ENCODE assay signal across 16 cellular contexts in genomic region chr6:146962332-146962731, GRCh38.
DNase-seq lines count a peak whose midpoint lies in the region; ATAC-seq and TF ChIP-seq lines count a peak whose summit lies in the region.
"Had no signal": no experiment of that assay in that cellular context is flagged by ENCODE, and none has a peak within 500 bp of the region (broad histone marks: within the 10 kb centered on the region; RNA-seq: fewer than 3 reads in every experiment).

No MANE protein-coding gene starts in this region.

- H3K9me3 ChIP-seq in heart left ventricle (peaks cover 0 to 24% (median 7%) of the 10 kb centered on the region in 12 donors), SJCRH30 (replicated peaks) (peaks cover 16% of the 10 kb centered on the region; the same call in 1 of the 2 replicates)

- in situ Hi-C loops in SK-MEL-5 (cut with HindIII; ENCODE audit: low pct_unique_long_range_greater_than_20kb, low sequenced_read_pairs): no loop called here

- ATAC-seq in heart left ventricle: no peak

- peaks cover 0 to 4% (median 0%) of the 10 kb centered on the region in 12 donors for H3K4me1 ChIP-seq in heart left ventricle
- peaks cover 4% of the 10 kb centered on the region for H3K4me1 ChIP-seq in SJCRH30

- TF ChIP-seq POLR2A in lower leg skin (IDR thresholded peaks at IDR 0.05): no peak
- TF ChIP-seq POLR2A in heart left ventricle (IDR thresholded peaks at IDR 0.05): no peak

- intact Hi-C loops in lower leg skin (cut with DNase I; ENCODE audit: low total_unique reads) (no loop called here), heart left ventricle (cut with DNase I) (no loop called here)

- no peak overlapping the region for H3K27ac ChIP-seq in heart left ventricle
- no peak overlapping the region for H3K27ac ChIP-seq in SJCRH30

- TF ChIP-seq CTCF in epithelial cell of esophagus (IDR thresholded peaks at IDR 0.05; ENCODE audit: insufficient read depth, low read depth, low read length, missing control alignments): no peak
- no peak for TF ChIP-seq CTCF in lower leg skin (IDR thresholded peaks at IDR 0.05)
- TF ChIP-seq CTCF in heart left ventricle (IDR thresholded peaks at IDR 0.05): no peak

- H3K27me3 ChIP-seq in heart left ventricle: no peaks in the 10 kb centered on the region
- no peaks in the 10 kb centered on the region for H3K27me3 ChIP-seq in SJCRH30

- H3K4me3 ChIP-seq in epithelial cell of esophagus (ENCODE audit: low read length) (no peak overlapping the region), lower leg skin (ENCODE audit: low read depth, poor library complexity, severe bottlenecking) (no peak overlapping the region), heart left ventricle (no peak overlapping the region), SJCRH30 (no peak overlapping the region)

- DNase-seq in A172 (ENCODE audit: low spot score) (peak; percentile 47), SK-MEL-5 (ENCODE audit: low read depth, low spot score) (peak; percentile 13), epithelial cell of esophagus (ENCODE audit: low read depth) (peak; percentile 59), lower leg skin (ENCODE audit: low spot score in 2 of 2) (peak; percentile 29 to 86), heart left ventricle (no peak), SJCRH30 (no peak), GM03348 (ENCODE audit: low spot score) (no peak)
- DNase-seq in activated CD4-positive, alpha-beta T cell treated with anti-CD3 and anti-CD28 coated beads, Interleukin-2, amount 50 U/mL, for 1 hour: no peak
- DNase-seq: 8988T, C1 segment of cervical spinal cord, GF-D8, HFFc6, KG1, NCI-H2081 treated with DMSO at 0.1 percent for 48 hours, NCI-H524, SHP77 had no signal

- WGBS in lower leg skin, 2 donors: 35 to 45% methylated on average over 2 of the region's 2 CpGs
- 71 to 92% (median 86%) methylated on average over 2 of the region's 2 CpGs for WGBS in heart left ventricle, 4 donors

- no peaks in the 10 kb centered on the region for H3K36me3 ChIP-seq in heart left ventricle
- H3K36me3 ChIP-seq in SJCRH30: peaks cover 2% of the 10 kb centered on the region; the same call in 1 of the 2 replicates

Comparison
In these comparisons a context has a peak if more than half of its experiments do, and no peak if none do; other contexts are left out.
1. DNase-seq: peak in A172 (single experiment), SK-MEL-5 (single experiment), epithelial cell of esophagus (single experiment) and lower leg skin (2 of 2); none in heart left ventricle (0 of 5), activated CD4-positive, alpha-beta T cell treated with anti-CD3 and anti-CD28 coated beads, Interleukin-2, amount 50 U/mL, for 1 hour (single experiment), SJCRH30 (0 of 2) and GM03348 (single experiment).